8 cellular contexts compared by ENCODE assay signal in genomic region chr2:151401149-151401548, GRCh38. TPM values are rescaled to one million over a fixed set of nuclear protein-coding genes. Genes with fewer than 3 reads are reported as not detected.
"Had no signal": no experiment of that assay in that cellular context is flagged by ENCODE, and none has a peak within 500 bp of the region (broad histone marks: within the 10 kb centered on the region; RNA-seq: fewer than 3 reads in every experiment).

No MANE protein-coding gene starts in this region.

- H3K36me3 Mint-ChIP-seq: IgD-negative memory B cell had no signal

- FAIRE-seq: HTR-8/SVneo had no signal

- H3K4me1 Mint-ChIP-seq: IgD-negative memory B cell had no signal

- H3K27ac Mint-ChIP-seq: IgD-negative memory B cell had no signal

- H3K4me2 ChIP-seq: KMS-11 had no signal

- H3K27ac ChIP-seq: HL-60, KMS-11 had no signal

- H3K9me3 Mint-ChIP-seq: IgD-negative memory B cell had no signal

- H3K9ac ChIP-seq: KMS-11 had no signal

- H3K4me3 Mint-ChIP-seq: IgD-negative memory B cell had no signal

- DNase-seq: IMR-90, KBM-7, KG1 had no signal

RNA-seq across cellular contexts. Expression of gene TNFAIP6, which starts 43.8 kb away (rescaled TPM):
- total RNA-seq: HT-29 had no signal
- polyA plus RNA-seq: IgD-negative memory B cell had no signal
